ENCODE assay signal across 1 cellular context in the genomic region with DNA sequence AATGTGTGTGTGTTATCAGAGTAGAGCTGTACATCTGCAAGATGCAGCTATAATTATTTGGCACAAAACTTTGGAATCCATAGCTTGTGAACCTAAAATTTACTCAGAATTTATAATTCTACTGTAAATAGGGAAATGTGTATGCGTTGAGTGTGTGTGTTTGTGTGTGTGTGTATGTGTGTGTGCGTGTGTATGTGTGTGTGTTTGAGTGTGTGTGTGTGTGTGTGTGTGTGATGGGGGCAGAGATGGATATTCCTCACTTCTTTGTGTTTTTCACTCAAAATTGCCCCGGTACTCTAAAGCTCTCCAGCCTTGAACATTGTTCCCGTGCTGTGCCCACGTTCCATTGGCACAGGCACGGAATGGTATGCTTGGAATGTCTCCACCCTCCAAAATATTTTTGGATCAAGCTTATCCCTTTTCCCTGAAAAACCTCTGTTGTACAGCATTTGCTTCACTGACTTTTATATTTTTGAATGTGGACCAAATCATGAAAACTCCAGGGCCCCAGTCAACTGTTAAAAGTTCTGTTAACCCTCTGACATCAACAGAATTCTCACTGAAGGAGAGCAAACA.
TF ChIP-seq lines count a peak whose summit lies in the region.

No MANE protein-coding gene starts in this region.

TF ChIP-seq in GM23338, 12 proteins besides CTCF, POLR2A, EP300 and RAD21 (continued from another document):
- TF ChIP-seq, protein P1, sequence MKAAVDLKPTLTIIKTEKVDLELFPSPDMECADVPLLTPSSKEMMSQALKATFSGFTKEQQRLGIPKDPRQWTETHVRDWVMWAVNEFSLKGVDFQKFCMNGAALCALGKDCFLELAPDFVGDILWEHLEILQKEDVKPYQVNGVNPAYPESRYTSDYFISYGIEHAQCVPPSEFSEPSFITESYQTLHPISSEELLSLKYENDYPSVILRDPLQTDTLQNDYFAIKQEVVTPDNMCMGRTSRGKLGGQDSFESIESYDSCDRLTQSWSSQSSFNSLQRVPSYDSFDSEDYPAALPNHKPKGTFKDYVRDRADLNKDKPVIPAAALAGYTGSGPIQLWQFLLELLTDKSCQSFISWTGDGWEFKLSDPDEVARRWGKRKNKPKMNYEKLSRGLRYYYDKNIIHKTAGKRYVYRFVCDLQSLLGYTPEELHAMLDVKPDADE (IDR thresholded peaks at IDR 0.05): no peak
- TF ChIP-seq EZH2 (IDR thresholded peaks at IDR 0.05; ENCODE audit: low read depth, unreplicated experiment) (no peak), POLR2AphosphoS5 (IDR thresholded peaks at IDR 0.05; ENCODE audit: low read depth) (no peak), JUNB (IDR thresholded peaks at IDR 0.05; ENCODE audit: unreplicated experiment) (no peak), NANOG (IDR thresholded peaks at IDR 0.05; ENCODE audit: borderline replicate concordance) (no peak), ZNF331 (CRISPR knock-in tag; IDR thresholded peaks at IDR 0.05; ENCODE audit: low read depth) (no peak), ZNF114 (CRISPR knock-in tag; IDR thresholded peaks at IDR 0.05) (no peak)
- TF ChIP-seq, protein P2, sequence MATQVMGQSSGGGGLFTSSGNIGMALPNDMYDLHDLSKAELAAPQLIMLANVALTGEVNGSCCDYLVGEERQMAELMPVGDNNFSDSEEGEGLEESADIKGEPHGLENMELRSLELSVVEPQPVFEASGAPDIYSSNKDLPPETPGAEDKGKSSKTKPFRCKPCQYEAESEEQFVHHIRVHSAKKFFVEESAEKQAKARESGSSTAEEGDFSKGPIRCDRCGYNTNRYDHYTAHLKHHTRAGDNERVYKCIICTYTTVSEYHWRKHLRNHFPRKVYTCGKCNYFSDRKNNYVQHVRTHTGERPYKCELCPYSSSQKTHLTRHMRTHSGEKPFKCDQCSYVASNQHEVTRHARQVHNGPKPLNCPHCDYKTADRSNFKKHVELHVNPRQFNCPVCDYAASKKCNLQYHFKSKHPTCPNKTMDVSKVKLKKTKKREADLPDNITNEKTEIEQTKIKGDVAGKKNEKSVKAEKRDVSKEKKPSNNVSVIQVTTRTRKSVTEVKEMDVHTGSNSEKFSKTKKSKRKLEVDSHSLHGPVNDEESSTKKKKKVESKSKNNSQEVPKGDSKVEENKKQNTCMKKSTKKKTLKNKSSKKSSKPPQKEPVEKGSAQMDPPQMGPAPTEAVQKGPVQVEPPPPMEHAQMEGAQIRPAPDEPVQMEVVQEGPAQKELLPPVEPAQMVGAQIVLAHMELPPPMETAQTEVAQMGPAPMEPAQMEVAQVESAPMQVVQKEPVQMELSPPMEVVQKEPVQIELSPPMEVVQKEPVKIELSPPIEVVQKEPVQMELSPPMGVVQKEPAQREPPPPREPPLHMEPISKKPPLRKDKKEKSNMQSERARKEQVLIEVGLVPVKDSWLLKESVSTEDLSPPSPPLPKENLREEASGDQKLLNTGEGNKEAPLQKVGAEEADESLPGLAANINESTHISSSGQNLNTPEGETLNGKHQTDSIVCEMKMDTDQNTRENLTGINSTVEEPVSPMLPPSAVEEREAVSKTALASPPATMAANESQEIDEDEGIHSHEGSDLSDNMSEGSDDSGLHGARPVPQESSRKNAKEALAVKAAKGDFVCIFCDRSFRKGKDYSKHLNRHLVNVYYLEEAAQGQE (IDR thresholded peaks at IDR 0.05; ENCODE audit: unreplicated experiment): no peak
